ENCODE assay signal across 1 cellular context in the genomic region with DNA sequence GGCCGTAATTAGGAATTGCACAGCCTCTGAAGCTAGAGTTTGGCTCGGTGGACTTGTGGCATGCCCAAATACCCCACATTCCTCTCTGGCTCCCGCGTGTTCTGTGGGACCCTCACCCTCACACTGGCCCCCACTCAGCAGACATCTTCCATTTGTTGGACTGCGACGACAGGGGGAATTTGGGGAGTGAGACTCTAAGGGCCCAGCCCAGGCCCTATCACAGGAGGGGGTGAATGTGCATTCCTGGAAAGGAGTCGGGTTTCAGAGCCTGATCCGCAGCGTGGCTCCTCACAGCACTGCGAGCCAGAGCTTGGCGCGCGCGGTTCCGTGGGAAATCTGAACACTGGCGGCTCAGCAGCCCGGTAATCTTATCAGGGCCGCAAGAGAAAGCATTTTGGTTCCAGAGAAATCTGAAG.
TF ChIP-seq lines count a peak whose summit lies in the region.

No MANE protein-coding gene starts in this region.

TF ChIP-seq in H1, 55 proteins besides CTCF, POLR2A, EP300 and RAD21:
- TF ChIP-seq SIX5 (IDR thresholded peaks at IDR 0.05; ENCODE audit: low read depth, low read length): peak; percentile 27; the same call in 1 of the 2 replicates
- TF ChIP-seq POU5F1 (IDR thresholded peaks at IDR 0.05; ENCODE audit: low read depth, low read length): no peak
- no peak for TF ChIP-seq EGR1 (IDR thresholded peaks at IDR 0.05; ENCODE audit: borderline replicate concordance, low read depth, low read length)
- TF ChIP-seq RBBP5 (IDR thresholded peaks at IDR 0.05; ENCODE audit: borderline replicate concordance, low read depth, low read length): no peak
- TF ChIP-seq CEBPB (IDR thresholded peaks at IDR 0.05; ENCODE audit: low read depth, low read length): no peak
- TF ChIP-seq, protein P1, sequence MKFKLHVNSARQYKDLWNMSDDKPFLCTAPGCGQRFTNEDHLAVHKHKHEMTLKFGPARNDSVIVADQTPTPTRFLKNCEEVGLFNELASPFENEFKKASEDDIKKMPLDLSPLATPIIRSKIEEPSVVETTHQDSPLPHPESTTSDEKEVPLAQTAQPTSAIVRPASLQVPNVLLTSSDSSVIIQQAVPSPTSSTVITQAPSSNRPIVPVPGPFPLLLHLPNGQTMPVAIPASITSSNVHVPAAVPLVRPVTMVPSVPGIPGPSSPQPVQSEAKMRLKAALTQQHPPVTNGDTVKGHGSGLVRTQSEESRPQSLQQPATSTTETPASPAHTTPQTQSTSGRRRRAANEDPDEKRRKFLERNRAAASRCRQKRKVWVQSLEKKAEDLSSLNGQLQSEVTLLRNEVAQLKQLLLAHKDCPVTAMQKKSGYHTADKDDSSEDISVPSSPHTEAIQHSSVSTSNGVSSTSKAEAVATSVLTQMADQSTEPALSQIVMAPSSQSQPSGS (IDR thresholded peaks at IDR 0.05; ENCODE audit: low read length): no peak
- TF ChIP-seq ZNF274 (IDR thresholded peaks at IDR 0.05; ENCODE audit: borderline replicate concordance, extremely low read depth, low read length): no peak
- TF ChIP-seq ASH2L (IDR thresholded peaks at IDR 0.05; ENCODE audit: low read length): peak; percentile 67
- TF ChIP-seq YY1 (IDR thresholded peaks at IDR 0.05; ENCODE audit: low read depth, low read length): no peak
- peak; percentile 96 for TF ChIP-seq TEAD4 (IDR thresholded peaks at IDR 0.05; ENCODE audit: low read depth, low read length)
- TF ChIP-seq, protein P2, sequence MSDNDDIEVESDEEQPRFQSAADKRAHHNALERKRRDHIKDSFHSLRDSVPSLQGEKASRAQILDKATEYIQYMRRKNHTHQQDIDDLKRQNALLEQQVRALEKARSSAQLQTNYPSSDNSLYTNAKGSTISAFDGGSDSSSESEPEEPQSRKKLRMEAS (IDR thresholded peaks at IDR 0.05): 0 out of 2 replicates have a peak, but pooled peaks have one; percentile 9
- no peak for TF ChIP-seq SIN3A (conservative IDR thresholded peaks at IDR 0.05 in 1 of 2, IDR thresholded peaks at IDR 0.05 in 1 of 2; ENCODE audit: low read depth in 1 of 2, low read length in 2 of 2)
